Comparison of ENCODE assay signal across 1 cellular context in the genomic region with DNA sequence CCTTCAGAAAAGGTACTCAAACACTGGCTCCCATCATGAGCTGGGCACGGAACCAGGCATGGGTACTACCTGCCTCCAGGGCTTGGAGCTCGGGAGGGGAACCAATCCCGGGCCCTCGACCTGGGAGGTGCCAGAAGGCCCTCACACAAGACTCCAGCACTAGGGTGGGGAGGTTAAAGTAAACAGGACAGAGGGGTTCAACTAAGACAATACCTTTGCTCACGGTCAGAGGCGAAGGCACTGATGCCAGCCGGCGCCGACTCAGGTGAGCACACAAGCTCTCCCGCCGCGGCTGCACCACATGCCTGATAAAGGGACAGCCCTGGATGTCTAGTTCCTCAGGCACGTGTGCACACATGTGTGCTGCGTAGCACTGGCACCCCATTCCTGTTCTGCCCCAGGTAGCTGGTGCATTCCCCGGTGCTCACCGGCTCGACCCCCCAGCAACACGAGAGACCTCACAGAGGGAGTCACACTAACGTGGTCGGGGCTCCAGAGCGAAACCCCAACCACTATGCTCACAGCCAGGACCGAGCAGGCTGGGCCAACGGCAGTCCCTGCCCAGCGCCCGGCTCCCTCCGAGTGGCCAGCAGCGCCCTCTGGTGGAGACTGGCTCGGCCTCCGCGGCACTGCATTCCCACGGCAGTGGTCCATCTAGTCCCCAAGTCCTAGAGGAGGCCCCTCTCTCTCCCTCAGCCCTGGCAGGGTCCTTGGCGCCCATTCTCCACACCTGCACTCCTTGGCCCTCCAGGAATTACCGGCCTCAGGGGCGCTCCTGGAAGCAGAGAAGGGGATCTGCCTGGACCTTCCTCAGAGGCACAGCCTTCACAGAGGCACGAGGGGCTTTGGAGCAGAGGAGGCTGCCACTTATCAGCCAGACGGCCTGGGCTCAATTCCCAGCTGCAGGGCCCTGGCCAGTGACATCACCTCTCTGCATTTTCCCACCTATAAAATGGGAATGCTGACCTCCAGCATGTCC.
TF ChIP-seq lines count a peak whose summit lies in the region.

No MANE protein-coding gene starts in this region.

TF ChIP-seq in HEK293, 187 proteins besides CTCF, POLR2A, EP300 and RAD21 (continued from another document):
- TF ChIP-seq, protein P1, sequence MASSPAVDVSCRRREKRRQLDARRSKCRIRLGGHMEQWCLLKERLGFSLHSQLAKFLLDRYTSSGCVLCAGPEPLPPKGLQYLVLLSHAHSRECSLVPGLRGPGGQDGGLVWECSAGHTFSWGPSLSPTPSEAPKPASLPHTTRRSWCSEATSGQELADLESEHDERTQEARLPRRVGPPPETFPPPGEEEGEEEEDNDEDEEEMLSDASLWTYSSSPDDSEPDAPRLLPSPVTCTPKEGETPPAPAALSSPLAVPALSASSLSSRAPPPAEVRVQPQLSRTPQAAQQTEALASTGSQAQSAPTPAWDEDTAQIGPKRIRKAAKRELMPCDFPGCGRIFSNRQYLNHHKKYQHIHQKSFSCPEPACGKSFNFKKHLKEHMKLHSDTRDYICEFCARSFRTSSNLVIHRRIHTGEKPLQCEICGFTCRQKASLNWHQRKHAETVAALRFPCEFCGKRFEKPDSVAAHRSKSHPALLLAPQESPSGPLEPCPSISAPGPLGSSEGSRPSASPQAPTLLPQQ (tag by site-specific recombination; IDR thresholded peaks at IDR 0.05), result no peak
- TF ChIP-seq ZSCAN23 (tag by site-specific recombination; IDR thresholded peaks at IDR 0.05), result no peak
- TF ChIP-seq, protein P2, sequence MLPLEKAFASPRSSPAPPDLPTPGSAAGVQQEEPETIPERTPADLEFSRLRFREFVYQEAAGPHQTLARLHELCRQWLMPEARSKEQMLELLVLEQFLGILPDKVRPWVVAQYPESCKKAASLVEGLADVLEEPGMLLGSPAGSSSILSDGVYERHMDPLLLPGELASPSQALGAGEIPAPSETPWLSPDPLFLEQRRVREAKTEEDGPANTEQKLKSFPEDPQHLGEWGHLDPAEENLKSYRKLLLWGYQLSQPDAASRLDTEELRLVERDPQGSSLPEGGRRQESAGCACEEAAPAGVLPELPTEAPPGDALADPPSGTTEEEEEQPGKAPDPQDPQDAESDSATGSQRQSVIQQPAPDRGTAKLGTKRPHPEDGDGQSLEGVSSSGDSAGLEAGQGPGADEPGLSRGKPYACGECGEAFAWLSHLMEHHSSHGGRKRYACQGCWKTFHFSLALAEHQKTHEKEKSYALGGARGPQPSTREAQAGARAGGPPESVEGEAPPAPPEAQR (tag by site-specific recombination; IDR thresholded peaks at IDR 0.05), result no peak
- TF ChIP-seq SCRT2 (tag by site-specific recombination; IDR thresholded peaks at IDR 0.05), result no peak
- TF ChIP-seq, protein P3, sequence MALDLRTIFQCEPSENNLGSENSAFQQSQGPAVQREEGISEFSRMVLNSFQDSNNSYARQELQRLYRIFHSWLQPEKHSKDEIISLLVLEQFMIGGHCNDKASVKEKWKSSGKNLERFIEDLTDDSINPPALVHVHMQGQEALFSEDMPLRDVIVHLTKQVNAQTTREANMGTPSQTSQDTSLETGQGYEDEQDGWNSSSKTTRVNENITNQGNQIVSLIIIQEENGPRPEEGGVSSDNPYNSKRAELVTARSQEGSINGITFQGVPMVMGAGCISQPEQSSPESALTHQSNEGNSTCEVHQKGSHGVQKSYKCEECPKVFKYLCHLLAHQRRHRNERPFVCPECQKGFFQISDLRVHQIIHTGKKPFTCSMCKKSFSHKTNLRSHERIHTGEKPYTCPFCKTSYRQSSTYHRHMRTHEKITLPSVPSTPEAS (tag by site-specific recombination; IDR thresholded peaks at IDR 0.05), result no peak
- TF ChIP-seq ZNF626 (tag by site-specific recombination; IDR thresholded peaks at IDR 0.05), result no peak
- no peak for TF ChIP-seq ZSCAN16 (tag by site-specific recombination; IDR thresholded peaks at IDR 0.05)
- no peak for TF ChIP-seq YY2 (tag by site-specific recombination; IDR thresholded peaks at IDR 0.05)
- TF ChIP-seq, protein P4, sequence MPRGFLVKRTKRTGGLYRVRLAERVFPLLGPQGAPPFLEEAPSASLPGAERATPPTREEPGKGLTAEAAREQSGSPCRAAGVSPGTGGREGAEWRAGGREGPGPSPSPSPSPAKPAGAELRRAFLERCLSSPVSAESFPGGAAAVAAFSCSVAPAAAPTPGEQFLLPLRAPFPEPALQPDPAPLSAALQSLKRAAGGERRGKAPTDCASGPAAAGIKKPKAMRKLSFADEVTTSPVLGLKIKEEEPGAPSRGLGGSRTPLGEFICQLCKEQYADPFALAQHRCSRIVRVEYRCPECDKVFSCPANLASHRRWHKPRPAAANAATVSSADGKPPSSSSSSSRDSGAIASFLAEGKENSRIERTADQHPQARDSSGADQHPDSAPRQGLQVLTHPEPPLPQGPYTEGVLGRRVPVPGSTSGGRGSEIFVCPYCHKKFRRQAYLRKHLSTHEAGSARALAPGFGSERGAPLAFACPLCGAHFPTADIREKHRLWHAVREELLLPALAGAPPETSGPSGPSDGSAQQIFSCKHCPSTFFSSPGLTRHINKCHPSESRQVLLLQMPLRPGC (tag by site-specific recombination; IDR thresholded peaks at IDR 0.05), result no peak
- TF ChIP-seq ZNF19 (tag by site-specific recombination; IDR thresholded peaks at IDR 0.05; ENCODE audit: low read depth), result no peak
- TF ChIP-seq, protein P5, sequence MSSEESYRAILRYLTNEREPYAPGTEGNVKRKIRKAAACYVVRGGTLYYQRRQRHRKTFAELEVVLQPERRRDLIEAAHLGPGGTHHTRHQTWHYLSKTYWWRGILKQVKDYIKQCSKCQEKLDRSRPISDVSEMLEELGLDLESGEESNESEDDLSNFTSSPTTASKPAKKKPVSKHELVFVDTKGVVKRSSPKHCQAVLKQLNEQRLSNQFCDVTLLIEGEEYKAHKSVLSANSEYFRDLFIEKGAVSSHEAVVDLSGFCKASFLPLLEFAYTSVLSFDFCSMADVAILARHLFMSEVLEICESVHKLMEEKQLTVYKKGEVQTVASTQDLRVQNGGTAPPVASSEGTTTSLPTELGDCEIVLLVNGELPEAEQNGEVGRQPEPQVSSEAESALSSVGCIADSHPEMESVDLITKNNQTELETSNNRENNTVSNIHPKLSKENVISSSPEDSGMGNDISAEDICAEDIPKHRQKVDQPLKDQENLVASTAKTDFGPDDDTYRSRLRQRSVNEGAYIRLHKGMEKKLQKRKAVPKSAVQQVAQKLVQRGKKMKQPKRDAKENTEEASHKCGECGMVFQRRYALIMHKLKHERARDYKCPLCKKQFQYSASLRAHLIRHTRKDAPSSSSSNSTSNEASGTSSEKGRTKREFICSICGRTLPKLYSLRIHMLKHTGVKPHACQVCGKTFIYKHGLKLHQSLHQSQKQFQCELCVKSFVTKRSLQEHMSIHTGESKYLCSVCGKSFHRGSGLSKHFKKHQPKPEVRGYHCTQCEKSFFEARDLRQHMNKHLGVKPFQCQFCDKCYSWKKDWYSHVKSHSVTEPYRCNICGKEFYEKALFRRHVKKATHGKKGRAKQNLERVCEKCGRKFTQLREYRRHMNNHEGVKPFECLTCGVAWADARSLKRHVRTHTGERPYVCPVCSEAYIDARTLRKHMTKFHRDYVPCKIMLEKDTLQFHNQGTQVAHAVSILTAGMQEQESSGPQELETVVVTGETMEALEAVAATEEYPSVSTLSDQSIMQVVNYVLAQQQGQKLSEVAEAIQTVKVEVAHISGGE (tag by site-specific recombination; conservative IDR thresholded peaks at IDR 0.05; ENCODE audit: low read depth), result no peak
